15 cellular contexts compared by ENCODE assay signal in genomic region chr5:38576442-38576841, GRCh38. TPM values are rescaled to one million over a fixed set of nuclear protein-coding genes. Genes with fewer than 3 reads are reported as not detected.
DNase-seq lines count a peak whose midpoint lies in the region; ATAC-seq and TF ChIP-seq lines count a peak whose summit lies in the region.
"Had no signal": no experiment of that assay in that cellular context is flagged by ENCODE, and none has a peak within 500 bp of the region (broad histone marks: within the 10 kb centered on the region; RNA-seq: fewer than 3 reads in every experiment).

No MANE protein-coding gene starts in this region.

- no peak for TF ChIP-seq EP300 in sigmoid colon (IDR thresholded peaks at IDR 0.05)

- ATAC-seq in right cardiac atrium = peak; percentile 87
- ATAC-seq: activated CD4-positive, CD25-positive, alpha-beta regulatory T cell treated with anti-CD3 and anti-CD28 coated beads, Interleukin-2, amount 50 U/mL, for 24 hours; natural killer cell treated with Interleukin-12 subunit alpha and Interleukin-12 subunit beta and Interleukin-15 and Interleukin-18, amount 100 ng/mL, for 72 hours had no signal

- H3K36me3 ChIP-seq in BE2C (no peaks in the 10 kb centered on the region), sigmoid colon (no peaks in the 10 kb centered on the region)
- H3K36me3 ChIP-seq: transverse colon had no signal

- DNase-seq in DMS153 (lab: John Stamatoyannopoulos, UW) (peak; percentile 44), NCI-H2029 (lab: John Stamatoyannopoulos, UW) (peak; percentile 87), NCI-H774 (lab: John Stamatoyannopoulos, UW) (peak; percentile 28), right cardiac atrium (peak in 2 of 3 donors; percentile 21 to 69), BE2C (no peak), NCI-H526 (lab: John Stamatoyannopoulos, UW) (no peak), NCI-H1694 treated with DMSO at 0.1 percent for 48 hours (lab: John Stamatoyannopoulos, UW) (no peak), sigmoid colon (no peak)
- DNase-seq: activated naive CD4-positive, alpha-beta T cell treated with anti-CD3 and anti-CD28 coated beads for 36 hours; Caco-2; Kasumi-1; stimulated activated CD4-positive, alpha-beta T cell treated with anti-CD3 and anti-CD28 coated beads, Interleukin-4, amount 100 ng/mL, for 24 hours; transverse colon had no signal

- no peak for TF ChIP-seq POLR2A in sigmoid colon (IDR thresholded peaks at IDR 0.05)

- 49% methylated on average over 7 of the region's 7 CpGs for WGBS in right cardiac atrium
- 74 to 82% methylated on average over 7 of the region's 7 CpGs for WGBS in sigmoid colon, 2 donors

- H3K9me3 ChIP-seq in right cardiac atrium (ENCODE audit: control insufficient read depth, low read length) (peaks cover 2% of the 10 kb centered on the region), BE2C (no peaks in the 10 kb centered on the region), sigmoid colon (no peaks in the 10 kb centered on the region)
- H3K9me3 ChIP-seq: Caco-2, transverse colon had no signal

- H3K4me3 ChIP-seq in right cardiac atrium (ENCODE audit: low read length) (no peak overlapping the region), BE2C (ENCODE audit: low read depth, low read length) (no peak overlapping the region), sigmoid colon (no peak overlapping the region)
- H3K4me3 ChIP-seq: transverse colon had no signal

- H3K27ac ChIP-seq in right cardiac atrium (ENCODE audit: low read length) (no peak overlapping the region), sigmoid colon (no peak overlapping the region)
- H3K27ac ChIP-seq: transverse colon had no signal

- H3K27me3 ChIP-seq in right cardiac atrium (ENCODE audit: control insufficient read depth, insufficient read depth) (no peaks in the 10 kb centered on the region), BE2C (no peaks in the 10 kb centered on the region), sigmoid colon (no peaks in the 10 kb centered on the region)
- H3K27me3 ChIP-seq: transverse colon had no signal

- H3K4me1 ChIP-seq in right cardiac atrium (ENCODE audit: control insufficient read depth, insufficient read depth, low read length) (no peaks in the 10 kb centered on the region), BE2C (peaks cover 10% of the 10 kb centered on the region), sigmoid colon (no peaks in the 10 kb centered on the region)
- H3K4me1 ChIP-seq: Caco-2, transverse colon had no signal

- TF ChIP-seq CTCF in BE2C (IDR thresholded peaks at IDR 0.05; ENCODE audit: low read depth, low read length) (no peak), sigmoid colon (IDR thresholded peaks at IDR 0.05) (no peak)

- intact Hi-C loops in right cardiac atrium (cut with DNase I) = no loop called here
- intact Hi-C loops in sigmoid colon (cut with DNase I) = no loop called here

RNA-seq across cellular contexts. Expression of gene LIFR, which starts 20.0 kb away (rescaled TPM):
- total RNA-seq in right cardiac atrium (10 to 100 TPM; 45.3 to 66.9 (median 63.4) TPM), sigmoid colon (10 to 100 TPM; 43.0 to 79.6 (median 66.5) TPM)
- polyA plus RNA-seq in right cardiac atrium (16.8 TPM), sigmoid colon (1 to 10 TPM in 2 of 3 donors, under 1 TPM in 1; 0.23 to 6.7 (median 1.2) TPM)
- polyA plus RNA-seq in BE2C (2012; ENCODE audit: insufficient read depth, insufficient read length, low read depth) = 8.2 TPM
- total RNA-seq: natural killer cell treated with Interleukin-12 subunit alpha and Interleukin-12 subunit beta and Interleukin-15 and Interleukin-18, amount 100 ng/mL, for 72 hours had no signal

Comparison
In these comparisons a context has a peak if more than half of its experiments do, and no peak if none do; other contexts are left out.
1. DNase-seq: peak in DMS153 (single experiment), NCI-H2029 (single experiment), NCI-H774 (single experiment) and right cardiac atrium (2 of 3); none in BE2C (single experiment), NCI-H526 (0 of 2), NCI-H1694 treated with DMSO at 0.1 percent for 48 hours (single experiment) and sigmoid colon (single experiment).